Comparison of ENCODE assay signal across 22 cellular contexts in genomic region chr14:57346741-57347140, GRCh38. TPM values are rescaled to one million over a fixed set of nuclear protein-coding genes. Genes with fewer than 3 reads are reported as not detected.
DNase-seq lines count a peak whose midpoint lies in the region; ATAC-seq and TF ChIP-seq lines count a peak whose summit lies in the region.
"Had no signal": no experiment of that assay in that cellular context is flagged by ENCODE, and none has a peak within 500 bp of the region (broad histone marks: within the 10 kb centered on the region; RNA-seq: fewer than 3 reads in every experiment).

No MANE protein-coding gene starts in this region.

- no peak for ATAC-seq in PC-3
- ATAC-seq: activated CD8-positive, alpha-beta T cell treated with anti-CD3 and anti-CD28 coated beads for 36 hours; gastroesophageal sphincter; SK-N-SH treated with all-trans-retinoic acid at 6 μM for 48 hours had no signal

- DNase-seq in COR-L47 (lab: John Stamatoyannopoulos, UW) (peak; percentile 58), NCI-H1092 treated with DMSO at 0.1 percent for 48 hours (lab: John Stamatoyannopoulos, UW) (peak; percentile 56), NCI-H2171 (lab: John Stamatoyannopoulos, UW) (peak; percentile 49), PC-3 (peak; percentile 63), GM23248 (no peak), KBM-7 (no peak)
- DNase-seq in effector memory CD4-positive, alpha-beta T cell = no peak
- DNase-seq in stimulated activated CD4-positive, alpha-beta T cell treated with anti-CD3 and anti-CD28 coated beads, Interleukin-1b, Interleukin-23, amount 100 ng/mL, for 48 hours = no peak
- DNase-seq: activated B cell treated with CpG ODN at 0.5 μM for 24 hours; activated CD8-positive, alpha-beta T cell treated with anti-CD3 and anti-CD28 coated beads for 36 hours; amygdala; Caco-2; endodermal cell; esophagus squamous epithelium; GOT3; MM.1S; RPMI8226 had no signal

- no peaks in the 10 kb centered on the region for H3F3A ChIP-seq in PC-3 (ENCODE audit: low read length, unreplicated experiment)
- H3F3A ChIP-seq in GM23248 (ENCODE audit: insufficient read depth) = 0 out of 2 replicates have a peak, but pooled peaks cover 6% of the 10 kb centered on the region

- H3K36me3 ChIP-seq in PC-3 (ENCODE audit: low read depth, low read length) (no peaks in the 10 kb centered on the region), GM23248 (ENCODE audit: low read depth) (no peaks in the 10 kb centered on the region)
- H3K36me3 ChIP-seq in effector memory CD4-positive, alpha-beta T cell (ENCODE audit: control insufficient read depth, insufficient read depth, low read length) = no peaks in the 10 kb centered on the region
- H3K36me3 ChIP-seq: esophagus squamous epithelium, gastroesophageal sphincter, prostate gland had no signal

- no peak for TF ChIP-seq CTCF in PC-3 (conservative IDR thresholded peaks at IDR 0.05; ENCODE audit: low read depth, low read length)

- H3K27me3 ChIP-seq in PC-3 (ENCODE audit: low read length) = no peaks in the 10 kb centered on the region
- no peaks in the 10 kb centered on the region for H3K27me3 ChIP-seq in GM23248 (replicated peaks; ENCODE audit: insufficient read depth)
- H3K27me3 ChIP-seq in effector memory CD4-positive, alpha-beta T cell (replicated peaks; ENCODE audit: control insufficient read depth, insufficient read depth, low read length, poor library complexity, severe bottlenecking) = no peaks in the 10 kb centered on the region

- H3K27ac ChIP-seq in PC-3 (ENCODE audit: low read length) (no peak overlapping the region), GM23248 (no peak overlapping the region)
- H3K27ac ChIP-seq in effector memory CD4-positive, alpha-beta T cell (ENCODE audit: insufficient read depth, low read length, poor library complexity, severe bottlenecking) = no peak overlapping the region
- H3K27ac ChIP-seq: coronary artery, esophagus squamous epithelium, gastroesophageal sphincter, prostate gland had no signal

- H2AFZ ChIP-seq in PC-3 (ENCODE audit: low read length) = no peak overlapping the region
- H2AFZ ChIP-seq in GM23248 = no peak overlapping the region

- H3K4me2 ChIP-seq in PC-3 (ENCODE audit: low read length) (no peak overlapping the region), GM23248 (ENCODE audit: unreplicated experiment) (no peak overlapping the region)

- no TSS peak for BruUV-seq in PC-3 (replicated peaks; lab: Mats Ljungman, UMichigan)

- H3K79me2 ChIP-seq in PC-3 (ENCODE audit: low read length) (no peaks in the 10 kb centered on the region), GM23248 (ENCODE audit: insufficient read depth) (no peaks in the 10 kb centered on the region)

- no peak overlapping the region for H3K9ac ChIP-seq in PC-3 (ENCODE audit: low read length)
- H3K9ac ChIP-seq in GM23248 = no peak overlapping the region

- H3K4me1 ChIP-seq in PC-3 (ENCODE audit: insufficient read depth, low read length) (peaks cover 47% of the 10 kb centered on the region), GM23248 (ENCODE audit: insufficient read depth) (peaks cover 7% of the 10 kb centered on the region)
- no peaks in the 10 kb centered on the region for H3K4me1 ChIP-seq in effector memory CD4-positive, alpha-beta T cell (ENCODE audit: control insufficient read depth, insufficient read depth, low read length, poor library complexity, severe bottlenecking)
- H3K4me1 ChIP-seq: esophagus squamous epithelium, gastroesophageal sphincter, prostate gland had no signal

- WGBS in GM23248 (ENCODE audit: low coverage in 1 of 2, low lambda C conversion rate in 2 of 2, missing lambda C conversion rate in 2 of 2), 2 experiments = 35 to 43% methylated on average over 2 of the region's 2 CpGs

- H3K9me2 ChIP-seq in PC-3 (replicated peaks; ENCODE audit: low read length) (no peaks in the 10 kb centered on the region), GM23248 (ENCODE audit: insufficient read depth) (no peaks in the 10 kb centered on the region)

- CTCF ChIA-PET in PC-3 (lab: Charles Lee) = no interaction called here

- H3K4me3 ChIP-seq in PC-3 (ENCODE audit: low read length) = no peak overlapping the region
- H3K4me3 ChIP-seq in GM23248 = no peak overlapping the region
- H3K4me3 ChIP-seq in effector memory CD4-positive, alpha-beta T cell (ENCODE audit: insufficient read depth, low read depth, low read length, poor library complexity, severe bottlenecking) = no peak overlapping the region
- H3K4me3 ChIP-seq: coronary artery, esophagus squamous epithelium, gastroesophageal sphincter, lung, prostate gland had no signal

- no peaks in the 10 kb centered on the region for H4K20me1 ChIP-seq in PC-3 (ENCODE audit: low read length)
- H4K20me1 ChIP-seq in GM23248 (ENCODE audit: insufficient read depth) = no peaks in the 10 kb centered on the region

- intact Hi-C loops in PC-3 (cut with micrococcal nuclease) = no loop called here

- H3K9me3 ChIP-seq in PC-3 (ENCODE audit: low read length) (no peaks in the 10 kb centered on the region), GM23248 (ENCODE audit: low read depth) (no peaks in the 10 kb centered on the region)
- no peaks in the 10 kb centered on the region for H3K9me3 ChIP-seq in effector memory CD4-positive, alpha-beta T cell (ENCODE audit: control insufficient read depth, low read length)
- H3K9me3 ChIP-seq: Caco-2, esophagus squamous epithelium, prostate gland had no signal

- in situ Hi-C loops in GM23248 (cut with MboI) = no loop called here
- in situ Hi-C loops in KBM-7 (cut with MboI; ENCODE audit: low pct_unique_long_range_greater_than_20kb, low sequenced_read_pairs) = no loop called here

- POLR2A ChIA-PET in PC-3 (lab: Charles Lee; ENCODE audit: unreplicated experiment) = no interaction called here

RNA-seq across cellular contexts. Expression of gene NAA30, which starts 43.6 kb away (rescaled TPM):
- total RNA-seq in PC-3 (2014; rRNA removed) = 23.2 and 31.2 TPM in 2 replicates
- 23.9 and 30.0 TPM in 2 replicates for total RNA-seq in GM23248 (2014; rRNA removed; shearing (Covaris generic))
- 14.3 and 17.2 TPM in 2 replicates for polyA plus RNA-seq in GM23248 (2016; fragmentation: Nextera tagmentation; extraction: Ambion mirVana)

Comparison
In these comparisons a context has a peak if more than half of its experiments do, and no peak if none do; other contexts are left out.
1. DNase-seq: peak in COR-L47 (single experiment), NCI-H1092 treated with DMSO at 0.1 percent for 48 hours (single experiment), NCI-H2171 (single experiment) and PC-3 (single experiment); none in GM23248 (single experiment), effector memory CD4-positive, alpha-beta T cell (0 of 3), KBM-7 (single experiment) and stimulated activated CD4-positive, alpha-beta T cell treated with anti-CD3 and anti-CD28 coated beads, Interleukin-1b, Interleukin-23, amount 100 ng/mL, for 48 hours (single experiment).